Comparison of ENCODE assay signal across 21 cellular contexts in the genomic region with DNA sequence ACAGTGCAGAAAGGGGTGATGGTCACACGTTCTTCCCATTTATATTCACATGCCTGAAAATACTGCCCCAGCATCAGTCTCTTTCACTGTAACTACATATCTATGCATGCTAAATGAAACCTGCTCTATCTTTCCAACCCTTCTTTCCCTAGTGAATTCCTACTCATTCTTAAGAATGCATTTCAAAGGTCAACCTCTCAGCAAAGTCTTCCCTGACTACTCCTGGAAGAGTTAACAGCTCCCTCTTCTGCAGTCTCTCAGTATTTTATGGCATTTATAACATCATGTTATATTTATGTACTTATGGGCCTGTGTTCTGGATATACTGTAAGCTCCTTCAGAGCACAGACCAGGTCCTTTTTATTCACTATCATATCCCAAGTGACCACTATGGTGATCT.
DNase-seq lines count a peak whose midpoint lies in the region; ATAC-seq, FAIRE-seq and TF ChIP-seq lines count a peak whose summit lies in the region.
"Had no signal": no experiment of that assay in that cellular context is flagged by ENCODE, and none has a peak within 500 bp of the region (broad histone marks: within the 10 kb centered on the region; RNA-seq: fewer than 3 reads in every experiment).

No MANE protein-coding gene starts in this region.

- DNase-seq in HCEC 1CT: peak; percentile 43
- DNase-seq in astrocyte of the spinal cord (ENCODE audit: low read depth, low spot score): peak; percentile 41
- peak; percentile 41 for DNase-seq in fibroblast of the conjunctiva (ENCODE audit: low read depth)
- DNase-seq in small intestine: peak; percentile 39
- DNase-seq in GM23338 (ENCODE audit: low spot score): no peak
- no peak for DNase-seq in stimulated activated naive CD8-positive, alpha-beta T cell treated with anti-CD3 and anti-CD28 coated beads, Interleukin-15, amount 100 ng/mL, for 72 hours
- no peak for DNase-seq in HK-2 (ENCODE audit: unreplicated experiment)
- DNase-seq: MV-4-11, NCI-H1694, NCI-H69, nucleus accumbens, SK-N-SH, T-helper 2 cell, WERI-Rb-1 had no signal

- H3K9me3 ChIP-seq in small intestine (ENCODE audit: control insufficient read depth, low read depth): no peaks in the 10 kb centered on the region
- H3K9me3 ChIP-seq: BLaER1, SK-N-SH had no signal

- H3K27me3 Mint-ChIP-seq in GM23338 (ENCODE audit: insufficient read depth, low read depth, poor library complexity): no peaks in the 10 kb centered on the region
- no peaks in the 10 kb centered on the region for H3K27me3 Mint-ChIP-seq in stimulated activated naive CD8-positive, alpha-beta T cell treated with anti-CD3 and anti-CD28 coated beads, Interleukin-15, amount 100 ng/mL, for 72 hours
- H3K27me3 Mint-ChIP-seq: dendritic cell treated with granulocyte-macrophage colony-stimulating factor and Interleukin-4, amounts not matched to agents 40 ng/mL and 50 ng/mL, for 4 days; type B pancreatic cell had no signal

- H3K9me2 ChIP-seq in GM23338 (ENCODE audit: insufficient read depth): no peaks in the 10 kb centered on the region
- H3K9me2 ChIP-seq: SK-N-SH had no signal

- ATAC-seq in GM23338 (no peak), HG03045 (IDR thresholded peaks at IDR 0.05; ENCODE audit: unreplicated experiment) (no peak)
- no peak for ATAC-seq in stimulated activated naive CD8-positive, alpha-beta T cell treated with anti-CD3 and anti-CD28 coated beads, Interleukin-15, amount 100 ng/mL, for 72 hours

- no peak overlapping the region for H3K27ac Mint-ChIP-seq in GM23338
- H3K27ac Mint-ChIP-seq in stimulated activated naive CD8-positive, alpha-beta T cell treated with anti-CD3 and anti-CD28 coated beads, Interleukin-15, amount 100 ng/mL, for 72 hours: no peak overlapping the region
- H3K27ac Mint-ChIP-seq: activated T-helper 2 cell treated with anti-CD3 and anti-CD28 coated beads, Interferon-gamma antibody, Interleukin-2, Interleukin-4, amounts not matched to agents 10 μg/mL and 5 μg/mL and 100 μg/mL, durations not matched to agents 14 hours and 24 hours and 36 hours; dendritic cell treated with granulocyte-macrophage colony-stimulating factor and Interleukin-4, amounts not matched to agents 40 ng/mL and 50 ng/mL, for 4 days; type B pancreatic cell had no signal

- in situ Hi-C loops in astrocyte of the spinal cord (cut with HindIII; ENCODE audit: low sequenced_read_pairs): no loop called here

- 65 to 72% (median 67%) methylated on average over 1 of the region's 1 CpG for WGBS in small intestine, 3 donors

- no peaks in the 10 kb centered on the region for H3K36me3 ChIP-seq in small intestine (ENCODE audit: control insufficient read depth in 2 of 2, insufficient read depth in 2 of 2, low read length in 2 of 2)
- H3K36me3 ChIP-seq in GM23338 (ENCODE audit: insufficient read depth): no peaks in the 10 kb centered on the region
- H3K36me3 ChIP-seq: BLaER1, WERI-Rb-1 had no signal

- no peaks in the 10 kb centered on the region for H3F3A ChIP-seq in GM23338 (replicated peaks; ENCODE audit: low read depth)

- no peaks in the 10 kb centered on the region for H4K20me1 ChIP-seq in GM23338 (replicated peaks; ENCODE audit: insufficient read depth)
- H4K20me1 ChIP-seq: BLaER1 had no signal

- no peak for FAIRE-seq in small intestine (lab: Jason Lieb, UNC)

- no peaks in the 10 kb centered on the region for H3K36me3 Mint-ChIP-seq in GM23338 (ENCODE audit: low read depth)
- H3K36me3 Mint-ChIP-seq: type B pancreatic cell had no signal

- no peak overlapping the region for H3K4me2 ChIP-seq in GM23338
- H3K4me2 ChIP-seq: BLaER1, KMS-11, SK-N-SH had no signal

- H3K4me3 Mint-ChIP-seq in GM23338: no peak overlapping the region
- H3K4me3 Mint-ChIP-seq in stimulated activated naive CD8-positive, alpha-beta T cell treated with anti-CD3 and anti-CD28 coated beads, Interleukin-15, amount 100 ng/mL, for 72 hours: no peak overlapping the region
- H3K4me3 Mint-ChIP-seq: dendritic cell treated with granulocyte-macrophage colony-stimulating factor and Interleukin-4, amounts not matched to agents 40 ng/mL and 50 ng/mL, for 4 days; type B pancreatic cell had no signal

- H3K4me3 ChIP-seq in astrocyte of the spinal cord (ENCODE audit: low read depth, low read length) (no peak overlapping the region), small intestine (ENCODE audit: low read depth in 1 of 2, low read length in 2 of 2) (no peak overlapping the region), GM23338 (no peak overlapping the region)
- H3K4me3 ChIP-seq: BLaER1 had no signal

- no peaks in the 10 kb centered on the region for H3K79me2 ChIP-seq in GM23338 (replicated peaks; ENCODE audit: insufficient read depth)

- no peaks in the 10 kb centered on the region for H3K4me1 ChIP-seq in small intestine (ENCODE audit: control insufficient read depth in 2 of 2, insufficient read depth in 1 of 2, low read depth in 1 of 2, low read length in 1 of 2)
- no peaks in the 10 kb centered on the region; the same call in 1 of the 2 replicates for H3K4me1 ChIP-seq in GM23338 (ENCODE audit: insufficient read depth)

- peaks cover 2% of the 10 kb centered on the region; the same call in 1 of the 3 replicates for H3K4me1 Mint-ChIP-seq in GM23338
- H3K4me1 Mint-ChIP-seq in stimulated activated naive CD8-positive, alpha-beta T cell treated with anti-CD3 and anti-CD28 coated beads, Interleukin-15, amount 100 ng/mL, for 72 hours: peaks cover 9% of the 10 kb centered on the region

- H3K27ac ChIP-seq in small intestine (ENCODE audit: low read depth in 1 of 2, low read length in 1 of 2) (no peak overlapping the region), GM23338 (ENCODE audit: low read depth) (no peak overlapping the region)
- H3K27ac ChIP-seq: BLaER1, KMS-11, RWPE1, WERI-Rb-1 had no signal

- H2AFZ ChIP-seq in GM23338: no peak overlapping the region

- H3K27me3 ChIP-seq in small intestine (ENCODE audit: control insufficient read depth in 2 of 2, insufficient read depth in 2 of 2, low read length in 2 of 2) (no peaks in the 10 kb centered on the region), GM23338 (ENCODE audit: insufficient read depth) (no peaks in the 10 kb centered on the region)
- H3K27me3 ChIP-seq: BLaER1 had no signal

- TF ChIP-seq CTCF in astrocyte of the spinal cord (IDR thresholded peaks at IDR 0.05; ENCODE audit: low read depth, low read length): peak; percentile 24
- no peak for TF ChIP-seq CTCF in GM23338 (conservative IDR thresholded peaks at IDR 0.05; ENCODE audit: low read depth in 2 of 2)

- no peaks in the 10 kb centered on the region for H3K9me3 Mint-ChIP-seq in GM23338
- no peaks in the 10 kb centered on the region for H3K9me3 Mint-ChIP-seq in stimulated activated naive CD8-positive, alpha-beta T cell treated with anti-CD3 and anti-CD28 coated beads, Interleukin-15, amount 100 ng/mL, for 72 hours
- H3K9me3 Mint-ChIP-seq: activated T-helper 2 cell treated with anti-CD3 and anti-CD28 coated beads, Interferon-gamma antibody, Interleukin-2, Interleukin-4, amounts not matched to agents 10 μg/mL and 5 μg/mL and 100 μg/mL, durations not matched to agents 14 hours and 24 hours and 36 hours; dendritic cell treated with granulocyte-macrophage colony-stimulating factor and Interleukin-4, amounts not matched to agents 40 ng/mL and 50 ng/mL, for 4 days; type B pancreatic cell had no signal

TF ChIP-seq in GM23338, 12 proteins besides CTCF, POLR2A, EP300 and RAD21 (continues in another document):
- TF ChIP-seq, protein P1, sequence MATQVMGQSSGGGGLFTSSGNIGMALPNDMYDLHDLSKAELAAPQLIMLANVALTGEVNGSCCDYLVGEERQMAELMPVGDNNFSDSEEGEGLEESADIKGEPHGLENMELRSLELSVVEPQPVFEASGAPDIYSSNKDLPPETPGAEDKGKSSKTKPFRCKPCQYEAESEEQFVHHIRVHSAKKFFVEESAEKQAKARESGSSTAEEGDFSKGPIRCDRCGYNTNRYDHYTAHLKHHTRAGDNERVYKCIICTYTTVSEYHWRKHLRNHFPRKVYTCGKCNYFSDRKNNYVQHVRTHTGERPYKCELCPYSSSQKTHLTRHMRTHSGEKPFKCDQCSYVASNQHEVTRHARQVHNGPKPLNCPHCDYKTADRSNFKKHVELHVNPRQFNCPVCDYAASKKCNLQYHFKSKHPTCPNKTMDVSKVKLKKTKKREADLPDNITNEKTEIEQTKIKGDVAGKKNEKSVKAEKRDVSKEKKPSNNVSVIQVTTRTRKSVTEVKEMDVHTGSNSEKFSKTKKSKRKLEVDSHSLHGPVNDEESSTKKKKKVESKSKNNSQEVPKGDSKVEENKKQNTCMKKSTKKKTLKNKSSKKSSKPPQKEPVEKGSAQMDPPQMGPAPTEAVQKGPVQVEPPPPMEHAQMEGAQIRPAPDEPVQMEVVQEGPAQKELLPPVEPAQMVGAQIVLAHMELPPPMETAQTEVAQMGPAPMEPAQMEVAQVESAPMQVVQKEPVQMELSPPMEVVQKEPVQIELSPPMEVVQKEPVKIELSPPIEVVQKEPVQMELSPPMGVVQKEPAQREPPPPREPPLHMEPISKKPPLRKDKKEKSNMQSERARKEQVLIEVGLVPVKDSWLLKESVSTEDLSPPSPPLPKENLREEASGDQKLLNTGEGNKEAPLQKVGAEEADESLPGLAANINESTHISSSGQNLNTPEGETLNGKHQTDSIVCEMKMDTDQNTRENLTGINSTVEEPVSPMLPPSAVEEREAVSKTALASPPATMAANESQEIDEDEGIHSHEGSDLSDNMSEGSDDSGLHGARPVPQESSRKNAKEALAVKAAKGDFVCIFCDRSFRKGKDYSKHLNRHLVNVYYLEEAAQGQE (IDR thresholded peaks at IDR 0.05; ENCODE audit: unreplicated experiment): no peak
- TF ChIP-seq NANOG (IDR thresholded peaks at IDR 0.05; ENCODE audit: borderline replicate concordance) (no peak), POLR2AphosphoS5 (IDR thresholded peaks at IDR 0.05; ENCODE audit: low read depth) (no peak), STAT1 (IDR thresholded peaks at IDR 0.05; ENCODE audit: unreplicated experiment) (no peak)
- TF ChIP-seq, protein P2, sequence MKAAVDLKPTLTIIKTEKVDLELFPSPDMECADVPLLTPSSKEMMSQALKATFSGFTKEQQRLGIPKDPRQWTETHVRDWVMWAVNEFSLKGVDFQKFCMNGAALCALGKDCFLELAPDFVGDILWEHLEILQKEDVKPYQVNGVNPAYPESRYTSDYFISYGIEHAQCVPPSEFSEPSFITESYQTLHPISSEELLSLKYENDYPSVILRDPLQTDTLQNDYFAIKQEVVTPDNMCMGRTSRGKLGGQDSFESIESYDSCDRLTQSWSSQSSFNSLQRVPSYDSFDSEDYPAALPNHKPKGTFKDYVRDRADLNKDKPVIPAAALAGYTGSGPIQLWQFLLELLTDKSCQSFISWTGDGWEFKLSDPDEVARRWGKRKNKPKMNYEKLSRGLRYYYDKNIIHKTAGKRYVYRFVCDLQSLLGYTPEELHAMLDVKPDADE (IDR thresholded peaks at IDR 0.05): no peak

Comparison
In these comparisons a context has a peak if more than half of its experiments do, and no peak if none do; other contexts are left out.
1. DNase-seq: peak in HCEC 1CT (single experiment), astrocyte of the spinal cord (single experiment), fibroblast of the conjunctiva (single experiment) and small intestine (single experiment); none in GM23338 (single experiment), stimulated activated naive CD8-positive, alpha-beta T cell treated with anti-CD3 and anti-CD28 coated beads, Interleukin-15, amount 100 ng/mL, for 72 hours (0 of 2) and HK-2 (single experiment).